Comparison of ENCODE assay signal across 25 cellular contexts in genomic region chr5:142896325-142897007, GRCh38.
A peak's percentile ranks its signal among the peaks of the same experiment; 100 is the strongest.
DNase-seq lines count a peak whose midpoint lies in the region; ATAC-seq and TF ChIP-seq lines count a peak whose summit lies in the region.
"Had no signal": no experiment of that assay in that cellular context is flagged by ENCODE, and none has a peak within 500 bp of the region (broad histone marks: within the 10 kb centered on the region; RNA-seq: fewer than 3 reads in every experiment).

No MANE protein-coding gene starts in this region.

- RAD21 ChIA-PET in HCT116 (lab: Charles Lee; ENCODE audit: low non-redundant PET in 1 of 2, low total read pairs in 2 of 2, uncharacterized antibody in 2 of 2, unreplicated experiment in 2 of 2), result no interaction called here

- H3K79me2 ChIP-seq in HCT116 (ENCODE audit: insufficient read depth, low read length), result no peaks in the 10 kb centered on the region

- H3K27me3 ChIP-seq in HCT116 (ENCODE audit: insufficient read depth, low read length) (no peaks in the 10 kb centered on the region), RWPE2 (ENCODE audit: insufficient read depth, poor library complexity, severe bottlenecking) (no peaks in the 10 kb centered on the region), foreskin keratinocyte (no peaks in the 10 kb centered on the region)
- H3K27me3 ChIP-seq: heart right ventricle, testis, uterus had no signal

- H3K36me3 ChIP-seq in HCT116 (ENCODE audit: control insufficient read depth in 1 of 2, insufficient read depth in 2 of 2, low read length in 2 of 2) (no peaks in the 10 kb centered on the region), RWPE2 (ENCODE audit: low read depth) (no peaks in the 10 kb centered on the region)
- H3K36me3 ChIP-seq: prostate gland, uterus had no signal

- no peaks in the 10 kb centered on the region for H3K9me3 Mint-ChIP-seq in progenitor cell of endocrine pancreas (ENCODE audit: low read depth)
- H3K9me3 Mint-ChIP-seq: brain had no signal

- DNase-seq in HCT116 (ENCODE audit: low read depth, low spot score) (no peak), RWPE2 (ENCODE audit: low spot score) (no peak), foreskin keratinocyte (peak in 1 of 2 donors; percentile 63), progenitor cell of endocrine pancreas (ENCODE audit: low spot score, unreplicated experiment) (no peak), GM10266 (ENCODE audit: extremely low spot score) (no peak), GDM1 (lab: John Stamatoyannopoulos, UW) (no peak), NCI-H748 (lab: John Stamatoyannopoulos, UW; ENCODE audit: unreplicated experiment) (no peak)
- DNase-seq: activated CD8-positive, alpha-beta memory T cell treated with anti-CD3 and anti-CD28 coated beads, Interleukin-2, amount 10 ng/mL, durations not matched to agents 7 days and 5 days; activated naive CD4-positive, alpha-beta T cell treated with Interleukin-2 at 50 U/mL for 16 hours; H7; heart right ventricle; KG1; left ventricle myocardium inferior; MM.1S; NCI-H1417; NCI-H2029 treated with DMSO at 0.1 percent for 48 hours; NCI-H2227 treated with DMSO at 0.1 percent for 48 hours; NCI-H82; stimulated activated CD4-positive, alpha-beta T cell treated with anti-CD3 and anti-CD28 coated beads, Interleukin-15, amount 100 ng/mL, for 24 hours; stimulated activated naive CD8-positive, alpha-beta T cell treated with anti-CD3 and anti-CD28 coated beads, Interleukin-15, Interleukin-2, amounts not matched to agents 100 U/mL and 50 U/mL, for 24 hours; testis; uterus had no signal

- POLR2A ChIA-PET in HCT116 (lab: Charles Lee), result no interaction called here

- H3K4me1 ChIP-seq in HCT116 (ENCODE audit: control insufficient read depth in 1 of 2, insufficient read depth in 2 of 2, low read length in 2 of 2), result peaks cover 28 to 57% of the 10 kb centered on the region in 2 experiments
- H3K4me1 ChIP-seq in RWPE2 (ENCODE audit: insufficient read depth, poor library complexity, severe bottlenecking), result peaks cover 19% of the 10 kb centered on the region
- H3K4me1 ChIP-seq in foreskin keratinocyte, result peaks cover 7% of the 10 kb centered on the region
- H3K4me1 ChIP-seq: prostate gland, uterus had no signal

- intact Hi-C loops in HCT116 (cut with micrococcal nuclease), result no loop called here

- peak overlapping the region; percentile 78 for H3K27ac Mint-ChIP-seq in progenitor cell of endocrine pancreas
- H3K27ac Mint-ChIP-seq: activated CD8-positive, alpha-beta memory T cell treated with anti-CD3 and anti-CD28 coated beads, Interleukin-2, amount 10 ng/mL, durations not matched to agents 7 days and 5 days; brain had no signal

- H4K20me1 ChIP-seq in HCT116 (ENCODE audit: insufficient read depth), result no peaks in the 10 kb centered on the region

- H3K9me3 ChIP-seq in HCT116 (ENCODE audit: control insufficient read depth in 1 of 2, insufficient read depth in 1 of 2, low read depth in 1 of 2, low read length in 2 of 2), result no peaks in the 10 kb centered on the region
- no peaks in the 10 kb centered on the region for H3K9me3 ChIP-seq in RWPE2 (ENCODE audit: severe bottlenecking)
- H3K9me3 ChIP-seq: heart right ventricle, left ventricle myocardium inferior, prostate gland, testis, uterus had no signal

- TF ChIP-seq POLR2A in HCT116 (IDR thresholded peaks at IDR 0.05; ENCODE audit: borderline replicate concordance, extremely low read depth, insufficient read depth, insufficient read length), result no peak

- H3K36me3 Mint-ChIP-seq in progenitor cell of endocrine pancreas (ENCODE audit: insufficient read depth), result no peaks in the 10 kb centered on the region
- H3K36me3 Mint-ChIP-seq: brain had no signal

- H3K4me1 Mint-ChIP-seq in progenitor cell of endocrine pancreas (ENCODE audit: low read depth), result peaks cover 39% of the 10 kb centered on the region

- no peaks in the 10 kb centered on the region for H3K27me3 Mint-ChIP-seq in progenitor cell of endocrine pancreas
- H3K27me3 Mint-ChIP-seq: activated CD8-positive, alpha-beta memory T cell treated with anti-CD3 and anti-CD28 coated beads, Interleukin-2, amount 10 ng/mL, durations not matched to agents 7 days and 5 days had no signal

- no peak for TF ChIP-seq RAD21 in HCT116 (IDR thresholded peaks at IDR 0.05; ENCODE audit: low read depth)

- no peak overlapping the region for H3K4me3 Mint-ChIP-seq in progenitor cell of endocrine pancreas (ENCODE audit: low read depth)
- H3K4me3 Mint-ChIP-seq: activated CD8-positive, alpha-beta memory T cell treated with anti-CD3 and anti-CD28 coated beads, Interleukin-2, amount 10 ng/mL, durations not matched to agents 7 days and 5 days; brain had no signal

- no TSS peak for BruUV-seq in HCT116 (replicated peaks; lab: Mats Ljungman, UMichigan)

- ATAC-seq in HCT116 (peak; percentile 87), RWPE2 (ENCODE audit: low read depth) (peak; percentile 76), foreskin keratinocyte (peak; percentile 84)
- ATAC-seq: activated CD8-positive, alpha-beta memory T cell treated with anti-CD3 and anti-CD28 coated beads, Interleukin-2, amount 10 ng/mL, durations not matched to agents 7 days and 5 days; heart right ventricle; stimulated activated naive CD8-positive, alpha-beta T cell treated with anti-CD3 and anti-CD28 coated beads, Interleukin-15, Interleukin-2, amounts not matched to agents 100 U/mL and 50 U/mL, for 24 hours had no signal

- peak overlapping the region; percentile 32; the same call in 1 of the 2 replicates for H3K4me2 ChIP-seq in HCT116 (ENCODE audit: low read length)

- no peak for TF ChIP-seq CTCF in HCT116 (IDR thresholded peaks at IDR 0.05 in 2 of 3, conservative IDR thresholded peaks at IDR 0.05 in 1 of 3; ENCODE audit: borderline replicate concordance in 1 of 3, insufficient read depth in 1 of 3, low read depth in 2 of 3, low read length in 2 of 3)
- TF ChIP-seq CTCF in RWPE2 (IDR thresholded peaks at IDR 0.05; ENCODE audit: poor library complexity, severe bottlenecking), result no peak
- no peak for TF ChIP-seq CTCF in foreskin keratinocyte (conservative IDR thresholded peaks at IDR 0.05)
- no peak for TF ChIP-seq CTCF in progenitor cell of endocrine pancreas (IDR thresholded peaks at IDR 0.05; ENCODE audit: unreplicated experiment)
- TF ChIP-seq CTCF in GM10266 (IDR thresholded peaks at IDR 0.05; ENCODE audit: control insufficient read depth, insufficient read depth, low read depth, missing control alignments), result no peak

- CTCF ChIA-PET in HCT116 (lab: Charles Lee), result interaction anchor here (1.2 to 2.3 kb wide), 2 partner anchors 8 to 183 kb away, joined by 4 to 11 read pairs; no protein-coding TSS in a partner anchor

- H2AFZ ChIP-seq in HCT116 (ENCODE audit: low read depth, low read length, poor library complexity, severe bottlenecking), result no peak overlapping the region

- no peaks in the 10 kb centered on the region for H3K9me2 ChIP-seq in HCT116 (ENCODE audit: insufficient read depth)

- no peak overlapping the region for H3K9ac ChIP-seq in HCT116 (ENCODE audit: low read length)

- peak overlapping the region; percentile 34; the same call in 1 of the 2 replicates for H3K27ac ChIP-seq in HCT116 (ENCODE audit: low read depth, low read length)
- H3K27ac ChIP-seq in RWPE2 (ENCODE audit: poor library complexity, severe bottlenecking), result no peak overlapping the region
- H3K27ac ChIP-seq in foreskin keratinocyte, result no peak overlapping the region
- H3K27ac ChIP-seq: C4-2B, heart right ventricle, left ventricle myocardium inferior, prostate gland, testis, uterus had no signal

- H3K4me3 ChIP-seq in HCT116 (replicated peaks in 1 of 2; ENCODE audit: low read depth in 1 of 2, low read length in 2 of 2) (no peak overlapping the region), RWPE2 (ENCODE audit: severe bottlenecking) (no peak overlapping the region)
- H3K4me3 ChIP-seq: heart right ventricle, left ventricle myocardium inferior, prostate gland, testis, uterus had no signal

TF ChIP-seq in HCT116, 20 proteins besides CTCF, POLR2A, EP300 and RAD21:
- no peak for TF ChIP-seq ZNF274 (IDR thresholded peaks at IDR 0.05; ENCODE audit: low read depth, low read length)
- TF ChIP-seq POLR2AphosphoS5 (IDR thresholded peaks at IDR 0.05; ENCODE audit: low read depth, low read length), result no peak
- no peak for TF ChIP-seq ZFX (IDR thresholded peaks at IDR 0.05)
- no peak for TF ChIP-seq FOSL1 (IDR thresholded peaks at IDR 0.05; ENCODE audit: low read depth)
- TF ChIP-seq REST (IDR thresholded peaks at IDR 0.05; ENCODE audit: low read depth), result no peak
- no peak for TF ChIP-seq TCF7L2 (IDR thresholded peaks at IDR 0.05; ENCODE audit: borderline replicate concordance, extremely low read depth, insufficient read depth, insufficient read length)
- no peak for TF ChIP-seq ELF1 (IDR thresholded peaks at IDR 0.05; ENCODE audit: borderline replicate concordance, low read depth)
- no peak for TF ChIP-seq EZH2phosphoT487 (IDR thresholded peaks at IDR 0.05; ENCODE audit: borderline replicate concordance)
- TF ChIP-seq SP1 (IDR thresholded peaks at IDR 0.05; ENCODE audit: low read depth), result 0 out of 2 replicates have a peak, but pooled peaks have one; percentile 13
